In the genomic region with DNA sequence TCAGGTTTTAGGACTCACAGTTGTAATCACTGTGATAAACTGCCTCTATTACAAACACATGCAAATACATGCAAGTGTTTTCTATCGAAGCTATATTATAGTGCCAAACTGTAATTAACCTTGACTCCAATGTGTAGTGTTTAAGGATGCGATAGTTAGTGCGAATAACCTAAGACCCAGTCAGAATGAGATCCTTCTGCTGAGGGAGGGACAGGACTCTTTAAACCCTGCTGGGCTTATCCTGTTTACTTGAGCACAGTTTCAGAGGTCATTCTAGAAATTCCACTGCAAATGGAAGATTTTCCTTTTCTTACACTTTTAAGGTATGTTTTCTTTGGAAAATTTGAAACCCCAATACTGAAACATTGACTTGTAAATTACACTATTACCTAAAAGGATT, we compare ENCODE assay signal across 16 cellular contexts.
DNase-seq lines count a peak whose midpoint lies in the region; ATAC-seq, FAIRE-seq and TF ChIP-seq lines count a peak whose summit lies in the region.
"Had no signal": no experiment of that assay in that cellular context is flagged by ENCODE, and none has a peak within 500 bp of the region (broad histone marks: within the 10 kb centered on the region; RNA-seq: fewer than 3 reads in every experiment).

No MANE protein-coding gene starts in this region.

- H2BK5ac ChIP-seq in mesendoderm (ENCODE audit: low read length), result no peak overlapping the region

- H2BK120ac ChIP-seq in mesendoderm (ENCODE audit: low read depth, low read length), result no peak overlapping the region

- no peak overlapping the region for H3K4me2 ChIP-seq in GM12878 (ENCODE audit: control insufficient read depth, insufficient read depth)
- H3K4me2 ChIP-seq in fibroblast of lung (ENCODE audit: extremely low read depth, insufficient read depth, low read length), result no peak overlapping the region
- H3K4me2 ChIP-seq in mesendoderm (ENCODE audit: low read length), result no peak overlapping the region
- H3K4me2 ChIP-seq: BLaER1 treated with 17β-estradiol and CSF1 and Interleukin-3, amounts not matched to agents 10 nM and 100 nM had no signal

- H3K56ac ChIP-seq in mesendoderm (ENCODE audit: low read length), result no peak overlapping the region

- CTCF ChIA-PET in GM12878 (lab: Yijun Ruan, JAX), result interaction anchor here (1.3 kb wide), 1 partner anchor 68 kb away, joined by 5 read pairs; a partner anchor contains a TSS

- BruUV-seq in GM12878 (replicated peaks; lab: Mats Ljungman, UMichigan), result no TSS peak

- no peaks in the 10 kb centered on the region for H3K79me2 ChIP-seq in GM12878 (ENCODE audit: control insufficient read depth, insufficient read depth, low read length)
- no peaks in the 10 kb centered on the region for H3K79me2 ChIP-seq in fibroblast of lung (ENCODE audit: control insufficient read depth, insufficient read depth, low read length)
- no peaks in the 10 kb centered on the region for H3K79me2 ChIP-seq in mesendoderm (ENCODE audit: control insufficient read depth, insufficient read depth, low read length)

- H3K36me3 ChIP-seq in H7 (replicated peaks; ENCODE audit: control insufficient read depth, insufficient read depth, low read length), result no peaks in the 10 kb centered on the region
- no peaks in the 10 kb centered on the region for H3K36me3 ChIP-seq in GM12878 (ENCODE audit: control insufficient read depth in 2 of 2, insufficient read depth in 2 of 2, low read length in 1 of 2)
- no peaks in the 10 kb centered on the region for H3K36me3 ChIP-seq in fibroblast of lung (ENCODE audit: control insufficient read depth, insufficient read depth, low read length)
- H3K36me3 ChIP-seq in mesendoderm (ENCODE audit: control insufficient read depth, insufficient read depth, low read length), result no peaks in the 10 kb centered on the region
- H3K36me3 ChIP-seq: BLaER1 treated with 17β-estradiol and CSF1 and Interleukin-3, amounts not matched to agents 10 nM and 100 nM had no signal

- H3K9ac ChIP-seq in GM12878 (ENCODE audit: control insufficient read depth, insufficient read depth, low read length) (no peak overlapping the region), fibroblast of lung (ENCODE audit: insufficient read depth, low read length) (no peak overlapping the region), mesendoderm (ENCODE audit: low read length) (no peak overlapping the region)
- H3K9ac ChIP-seq: BLaER1 treated with 17β-estradiol and CSF1 and Interleukin-3, amounts not matched to agents 10 nM and 100 nM had no signal

- H4K8ac ChIP-seq in mesendoderm (ENCODE audit: low read depth, low read length), result no peak overlapping the region

- no peak overlapping the region for H3K18ac ChIP-seq in mesendoderm (ENCODE audit: low read length)

- no peak for TF ChIP-seq EP300 in GM12878 (IDR thresholded peaks at IDR 0.05; ENCODE audit: borderline replicate concordance in 1 of 2, control insufficient read depth in 1 of 2, low read depth in 2 of 2, low read length in 2 of 2)

- H3K27ac ChIP-seq in GM12878 (ENCODE audit: control insufficient read depth, insufficient read depth), result no peak overlapping the region
- no peak overlapping the region for H3K27ac ChIP-seq in fibroblast of lung (ENCODE audit: insufficient read depth, low read length)
- no peak overlapping the region for H3K27ac ChIP-seq in mesendoderm (ENCODE audit: low read depth, low read length)
- H3K27ac ChIP-seq: BLaER1 treated with 17β-estradiol and CSF1 and Interleukin-3, amounts not matched to agents 10 nM and 100 nM had no signal

- no peaks in the 10 kb centered on the region for H3K79me1 ChIP-seq in mesendoderm (ENCODE audit: low read length)

- H3K4ac ChIP-seq in mesendoderm (ENCODE audit: low read depth, low read length), result no peak overlapping the region

- H3K9me3 ChIP-seq in GM12878 (replicated peaks; ENCODE audit: control insufficient read depth, insufficient read depth, low read length) (no peaks in the 10 kb centered on the region), fibroblast of lung (ENCODE audit: control insufficient read depth, insufficient read depth, low read depth, low read length) (no peaks in the 10 kb centered on the region)
- H3K9me3 ChIP-seq: BLaER1 treated with 17β-estradiol and CSF1 and Interleukin-3, amounts not matched to agents 10 nM and 100 nM had no signal

- in situ Hi-C loops in GM12878 (cut with MboI), result no loop called here

- DNase-seq in H7 (peak; percentile 15), GM12878 (ENCODE audit: low read depth, low spot score) (no peak), fibroblast of lung (ENCODE audit: low read depth in 2 of 2) (no peak), mesendoderm (peak; percentile 4), GM20000 (ENCODE audit: low spot score) (no peak)
- DNase-seq: Calu3; CD8-positive, alpha-beta T cell; DMS79 treated with DMSO at 0.1 percent for 48 hours; GF-D8; H9; KG1 had no signal

- no peak for TF ChIP-seq POLR2A in GM12878 (IDR thresholded peaks at IDR 0.05; ENCODE audit: low read depth, low read length)

- TF ChIP-seq RAD21 in GM12878 (IDR thresholded peaks at IDR 0.05; ENCODE audit: insufficient read depth, low read depth, low read length), result no peak

- no peak overlapping the region for H2BK15ac ChIP-seq in mesendoderm (replicated peaks; ENCODE audit: low read depth)

- H2AK5ac ChIP-seq in mesendoderm (ENCODE audit: low read length), result no peak overlapping the region

- intact Hi-C loops in GM12878 (cut with micrococcal nuclease; ENCODE audit: unreplicated experiment), result no loop called here

- no peak overlapping the region for H4K5ac ChIP-seq in mesendoderm (ENCODE audit: low read length)

- H3K4me3 ChIP-seq in H7 (ENCODE audit: insufficient read depth, low read depth, low read length) (no peak overlapping the region), GM12878 (no peak overlapping the region), fibroblast of lung (replicated peaks in 1 of 4; ENCODE audit: control extremely low read depth in 1 of 4, insufficient read depth in 1 of 4, low read depth in 3 of 4, low read length in 4 of 4) (no peak overlapping the region), mesendoderm (ENCODE audit: low read length) (no peak overlapping the region)
- H3K4me3 ChIP-seq: BLaER1 treated with 17β-estradiol and CSF1 and Interleukin-3, amounts not matched to agents 10 nM and 100 nM had no signal

- RAD21 ChIA-PET in GM12878 (lab: Charles Lee; ENCODE audit: unreplicated experiment), result interaction anchor here (1.2 kb wide), 1 partner anchor 68 kb away, joined by 7 read pairs; a partner anchor contains a TSS

- ATAC-seq in GM12878 (peak; percentile 49), GM19455 (IDR thresholded peaks at IDR 0.05; ENCODE audit: unreplicated experiment) (no peak), HG02623 (IDR thresholded peaks at IDR 0.05; ENCODE audit: unreplicated experiment) (no peak)
- ATAC-seq: CD8-positive, alpha-beta T cell had no signal

- WGBS in GM12878 (ENCODE audit: insufficient coverage, insufficient replicate concordance, low lambda C conversion rate, missing lambda C conversion rate), result 92% methylated on average over 3 of the region's 3 CpGs
- WGBS in mesendoderm (ENCODE audit: extremely low coverage, insufficient coverage, low lambda C conversion rate), result no CpG with 5 or more reads among the region's 3 CpGs

- POLR2A ChIA-PET in GM12878 (lab: Charles Lee), result interaction anchor here (0.6 kb wide), 1 partner anchor 69 kb away, joined by 3 read pairs; no protein-coding TSS in a partner anchor

- H3K27me3 ChIP-seq in H7 (ENCODE audit: control insufficient read depth, insufficient read depth, low read length), result no peaks in the 10 kb centered on the region
- H3K27me3 ChIP-seq in GM12878 (replicated peaks in 1 of 2; ENCODE audit: control insufficient read depth in 2 of 2, insufficient read depth in 2 of 2, low read length in 1 of 2), result no peaks in the 10 kb centered on the region
- H3K27me3 ChIP-seq in fibroblast of lung (ENCODE audit: control insufficient read depth, insufficient read depth, low read length), result no peaks in the 10 kb centered on the region
- H3K27me3 ChIP-seq in mesendoderm (ENCODE audit: insufficient read depth, low read length, poor library complexity), result no peaks in the 10 kb centered on the region
- H3K27me3 ChIP-seq: BLaER1 treated with 17β-estradiol and CSF1 and Interleukin-3, amounts not matched to agents 10 nM and 100 nM had no signal

- no peaks in the 10 kb centered on the region for H3K4me1 ChIP-seq in GM12878 (ENCODE audit: control insufficient read depth, insufficient read depth, low read length)
- H3K4me1 ChIP-seq in fibroblast of lung (ENCODE audit: control insufficient read depth, extremely low read depth, insufficient read depth, low read length), result peaks cover 2% of the 10 kb centered on the region
- no peaks in the 10 kb centered on the region for H3K4me1 ChIP-seq in mesendoderm (ENCODE audit: control insufficient read depth, low read depth, low read length)
- H3K4me1 ChIP-seq: BLaER1 treated with 17β-estradiol and CSF1 and Interleukin-3, amounts not matched to agents 10 nM and 100 nM had no signal

- SMC1A ChIA-PET in GM12878 (lab: Charles Lee; ENCODE audit: uncharacterized antibody, unreplicated experiment), result interaction anchor here (1.0 to 1.8 kb wide), 5 partner anchors 10 to 68 kb away, joined by 3 to 7 read pairs (median 4); a partner anchor contains a TSS

- H3K23ac ChIP-seq in mesendoderm (ENCODE audit: low read length), result no peak overlapping the region

- H4K20me1 ChIP-seq in GM12878 (ENCODE audit: control insufficient read depth, insufficient read depth) (no peaks in the 10 kb centered on the region), fibroblast of lung (ENCODE audit: control insufficient read depth, extremely low read depth, insufficient read depth, low read length) (no peaks in the 10 kb centered on the region)
- H4K20me1 ChIP-seq: BLaER1 treated with 17β-estradiol and CSF1 and Interleukin-3, amounts not matched to agents 10 nM and 100 nM had no signal

- no peak overlapping the region for H2AFZ ChIP-seq in GM12878 (ENCODE audit: control insufficient read depth, low read depth, low read length)
- peak overlapping the region; percentile 26 for H2AFZ ChIP-seq in fibroblast of lung (ENCODE audit: low read length)

- TF ChIP-seq CTCF in GM12878 (IDR thresholded peaks at IDR 0.05 in 2 of 3, conservative IDR thresholded peaks at IDR 0.05 in 1 of 3; ENCODE audit: control insufficient read depth in 2 of 3, extremely low read depth in 1 of 3, insufficient read depth in 1 of 3, low read depth in 3 of 3, low read length in 3 of 3) (no peak), fibroblast of lung (conservative IDR thresholded peaks at IDR 0.05 in 1 of 2, IDR thresholded peaks at IDR 0.05 in 1 of 2; ENCODE audit: low read depth in 1 of 2, low read length in 2 of 2) (no peak), GM20000 (IDR thresholded peaks at IDR 0.05; ENCODE audit: extremely low read depth, missing control alignments) (no peak)

- FAIRE-seq in GM12878 (lab: Jason Lieb, UNC), result no peak
- FAIRE-seq: GM12891, GM19239 had no signal

TF ChIP-seq in GM12878, 131 proteins besides CTCF, POLR2A, EP300 and RAD21:
- TF ChIP-seq PML (IDR thresholded peaks at IDR 0.05; ENCODE audit: low read length) (no peak), ZZZ3 (IDR thresholded peaks at IDR 0.05; ENCODE audit: control insufficient read depth, insufficient read length, low read depth) (no peak), CREB1 (IDR thresholded peaks at IDR 0.05; ENCODE audit: low read depth) (no peak), SMARCA5 (IDR thresholded peaks at IDR 0.05) (no peak), GATAD2B (conservative IDR thresholded peaks at IDR 0.05; ENCODE audit: low read depth) (no peak), EED (IDR thresholded peaks at IDR 0.05; ENCODE audit: low read depth) (no peak)

Comparison
In these comparisons a context has a peak if more than half of its experiments do, and no peak if none do; other contexts are left out.
1. DNase-seq: peak in H7 (single experiment) and mesendoderm (single experiment); none in GM12878 (single experiment), fibroblast of lung (0 of 2) and GM20000 (single experiment).